In the genomic region with DNA sequence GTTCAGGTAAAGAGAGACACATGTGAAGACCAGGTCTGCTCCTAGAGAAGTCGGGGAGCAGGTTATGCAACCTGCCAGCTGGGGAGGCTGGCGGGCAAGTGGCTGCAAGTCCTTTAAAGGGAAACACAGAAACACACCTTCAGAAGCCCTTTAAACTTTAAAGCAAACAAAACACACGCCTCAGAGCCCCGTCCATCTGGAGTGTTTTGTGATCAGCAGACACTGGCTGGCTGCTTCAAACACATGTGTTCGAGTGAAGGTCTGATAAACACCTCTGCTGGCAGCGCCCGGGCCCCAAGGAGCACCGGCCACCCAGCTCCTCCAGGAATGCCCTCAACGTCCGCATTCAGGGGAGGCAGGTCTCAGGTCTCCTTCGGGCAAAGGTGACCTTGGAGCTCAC, we compare ENCODE assay signal across 1 cellular context.
TF ChIP-seq lines count a peak whose summit lies in the region.

No MANE protein-coding gene starts in this region.

TF ChIP-seq in Ishikawa, 13 proteins besides CTCF, POLR2A, EP300 and RAD21:
- TF ChIP-seq, protein P1, sequence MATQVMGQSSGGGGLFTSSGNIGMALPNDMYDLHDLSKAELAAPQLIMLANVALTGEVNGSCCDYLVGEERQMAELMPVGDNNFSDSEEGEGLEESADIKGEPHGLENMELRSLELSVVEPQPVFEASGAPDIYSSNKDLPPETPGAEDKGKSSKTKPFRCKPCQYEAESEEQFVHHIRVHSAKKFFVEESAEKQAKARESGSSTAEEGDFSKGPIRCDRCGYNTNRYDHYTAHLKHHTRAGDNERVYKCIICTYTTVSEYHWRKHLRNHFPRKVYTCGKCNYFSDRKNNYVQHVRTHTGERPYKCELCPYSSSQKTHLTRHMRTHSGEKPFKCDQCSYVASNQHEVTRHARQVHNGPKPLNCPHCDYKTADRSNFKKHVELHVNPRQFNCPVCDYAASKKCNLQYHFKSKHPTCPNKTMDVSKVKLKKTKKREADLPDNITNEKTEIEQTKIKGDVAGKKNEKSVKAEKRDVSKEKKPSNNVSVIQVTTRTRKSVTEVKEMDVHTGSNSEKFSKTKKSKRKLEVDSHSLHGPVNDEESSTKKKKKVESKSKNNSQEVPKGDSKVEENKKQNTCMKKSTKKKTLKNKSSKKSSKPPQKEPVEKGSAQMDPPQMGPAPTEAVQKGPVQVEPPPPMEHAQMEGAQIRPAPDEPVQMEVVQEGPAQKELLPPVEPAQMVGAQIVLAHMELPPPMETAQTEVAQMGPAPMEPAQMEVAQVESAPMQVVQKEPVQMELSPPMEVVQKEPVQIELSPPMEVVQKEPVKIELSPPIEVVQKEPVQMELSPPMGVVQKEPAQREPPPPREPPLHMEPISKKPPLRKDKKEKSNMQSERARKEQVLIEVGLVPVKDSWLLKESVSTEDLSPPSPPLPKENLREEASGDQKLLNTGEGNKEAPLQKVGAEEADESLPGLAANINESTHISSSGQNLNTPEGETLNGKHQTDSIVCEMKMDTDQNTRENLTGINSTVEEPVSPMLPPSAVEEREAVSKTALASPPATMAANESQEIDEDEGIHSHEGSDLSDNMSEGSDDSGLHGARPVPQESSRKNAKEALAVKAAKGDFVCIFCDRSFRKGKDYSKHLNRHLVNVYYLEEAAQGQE (IDR thresholded peaks at IDR 0.05; ENCODE audit: low read depth) = no peak
- no peak for TF ChIP-seq FOXM1 (IDR thresholded peaks at IDR 0.05; ENCODE audit: borderline replicate concordance, low read depth)
- TF ChIP-seq CEBPB (IDR thresholded peaks at IDR 0.05) = peak; percentile 51; the same call in 1 of the 2 replicates
- TF ChIP-seq, protein P2, sequence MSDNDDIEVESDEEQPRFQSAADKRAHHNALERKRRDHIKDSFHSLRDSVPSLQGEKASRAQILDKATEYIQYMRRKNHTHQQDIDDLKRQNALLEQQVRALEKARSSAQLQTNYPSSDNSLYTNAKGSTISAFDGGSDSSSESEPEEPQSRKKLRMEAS (IDR thresholded peaks at IDR 0.05) = 0 out of 2 replicates have a peak, but pooled peaks have one; percentile 16
- no peak for TF ChIP-seq TEAD4 (IDR thresholded peaks at IDR 0.05)
